21 cellular contexts compared by ENCODE assay signal in the genomic region with DNA sequence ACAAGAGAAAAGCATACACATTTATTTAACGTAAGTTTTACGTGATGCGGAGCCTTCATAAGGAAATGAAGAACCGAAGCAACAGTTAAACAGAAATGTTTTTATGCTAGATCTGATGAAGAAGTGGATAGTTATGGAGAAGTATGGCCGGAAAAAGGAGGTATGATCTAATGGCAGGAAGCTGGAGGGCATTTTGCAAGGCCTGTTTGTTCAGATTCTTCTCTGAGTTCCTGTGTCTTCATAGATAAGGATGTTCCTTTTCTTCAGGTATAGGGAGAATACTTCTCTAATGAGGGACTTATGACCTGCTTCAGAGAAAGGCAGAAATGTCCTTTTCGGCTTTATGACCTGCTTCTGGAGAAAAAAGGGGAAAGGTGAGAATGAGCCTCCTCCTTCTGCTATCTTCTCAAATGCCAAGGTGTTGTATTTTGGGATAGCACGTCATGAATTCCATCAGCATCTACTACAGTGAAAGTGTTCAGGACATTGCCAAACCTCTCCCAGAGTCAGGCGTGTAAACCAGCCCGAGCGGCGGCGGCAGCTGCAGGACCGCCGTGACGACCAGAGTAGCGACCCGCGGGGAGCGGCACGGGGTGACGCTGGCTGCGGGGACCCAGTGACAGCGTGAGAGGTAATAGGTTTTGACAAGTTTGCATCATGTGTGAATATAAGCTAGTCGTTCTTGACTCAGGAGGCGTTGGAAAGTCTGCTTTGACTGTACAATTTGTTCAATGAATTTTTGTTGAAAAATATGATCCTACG. TPM values are rescaled to one million over a fixed set of nuclear protein-coding genes. Genes with fewer than 3 reads are reported as not detected.
A peak's percentile ranks its signal among the peaks of the same experiment; 100 is the strongest.
DNase-seq lines count a peak whose midpoint lies in the region; ATAC-seq and TF ChIP-seq lines count a peak whose summit lies in the region.
"Had no signal": no experiment of that assay in that cellular context is flagged by ENCODE, and none has a peak within 500 bp of the region (broad histone marks: within the 10 kb centered on the region; RNA-seq: fewer than 3 reads in every experiment).

No MANE protein-coding gene starts in this region.

- no peak for TF ChIP-seq EP300 in stomach (IDR thresholded peaks at IDR 0.05)

- no peak for TF ChIP-seq POLR2A in NB4 (IDR thresholded peaks at IDR 0.05; ENCODE audit: extremely low read depth, insufficient read length)
- TF ChIP-seq POLR2A in stomach (IDR thresholded peaks at IDR 0.05): no peak

- H3K9me3 Mint-ChIP-seq in activated naive CD4-positive, alpha-beta T cell treated with anti-CD3 and anti-CD28 coated beads, Interleukin-2, amount 10 ng/mL, durations not matched to agents 7 days and 5 days: no peaks in the 10 kb centered on the region
- no peaks in the 10 kb centered on the region for H3K9me3 Mint-ChIP-seq in endothelial cell (ENCODE audit: unreplicated experiment)
- H3K9me3 Mint-ChIP-seq in stimulated activated naive B cell treated with anti-CD40 and anti-IgM and Interleukin-4, amounts not matched to agents 10 μg/mL and 1 μg/mL and 100 μg/mL, for 72 hours: no peaks in the 10 kb centered on the region
- H3K9me3 Mint-ChIP-seq: stimulated activated memory B cell treated with anti-CD40 and anti-IgM and Interleukin-4, amounts not matched to agents 10 μg/mL and 1 μg/mL and 100 μg/mL, for 72 hours had no signal

- CTCF ChIA-PET in activated naive CD4-positive, alpha-beta T cell treated with anti-CD3 and anti-CD28 coated beads, Interleukin-2, amount 10 ng/mL, durations not matched to agents 7 days and 5 days (lab: Charles Lee): interaction anchor here (1.4 kb wide), 1 partner anchor 9 kb away, joined by 4 read pairs; no protein-coding TSS in a partner anchor

- peaks cover 0 to 14% (median 0%) of the 10 kb centered on the region in 4 donors for H3K4me1 ChIP-seq in stomach
- H3K4me1 ChIP-seq: tibial artery had no signal

- H3K36me3 Mint-ChIP-seq in activated naive CD4-positive, alpha-beta T cell treated with anti-CD3 and anti-CD28 coated beads, Interleukin-2, amount 10 ng/mL, durations not matched to agents 7 days and 5 days: no peaks in the 10 kb centered on the region
- no peaks in the 10 kb centered on the region for H3K36me3 Mint-ChIP-seq in endothelial cell (ENCODE audit: low read depth, unreplicated experiment)
- no peaks in the 10 kb centered on the region for H3K36me3 Mint-ChIP-seq in stimulated activated naive B cell treated with anti-CD40 and anti-IgM and Interleukin-4, amounts not matched to agents 10 μg/mL and 1 μg/mL and 100 μg/mL, for 72 hours
- H3K36me3 Mint-ChIP-seq: stimulated activated memory B cell treated with anti-CD40 and anti-IgM and Interleukin-4, amounts not matched to agents 10 μg/mL and 1 μg/mL and 100 μg/mL, for 72 hours had no signal

- WGBS in stomach, 5 donors: 82 to 90% (median 86%) methylated on average over 26 of the region's 26 CpGs

- H3K4me3 Mint-ChIP-seq in activated naive CD4-positive, alpha-beta T cell treated with anti-CD3 and anti-CD28 coated beads, Interleukin-2, amount 10 ng/mL, durations not matched to agents 7 days and 5 days: no peak overlapping the region
- H3K4me3 Mint-ChIP-seq in endothelial cell (ENCODE audit: unreplicated experiment): no peak overlapping the region
- no peak overlapping the region for H3K4me3 Mint-ChIP-seq in stimulated activated naive B cell treated with anti-CD40 and anti-IgM and Interleukin-4, amounts not matched to agents 10 μg/mL and 1 μg/mL and 100 μg/mL, for 72 hours
- H3K4me3 Mint-ChIP-seq: activated CD4-positive, alpha-beta T cell treated with anti-CD3 and anti-CD28 coated beads for 36 hours; stimulated activated memory B cell treated with anti-CD40 and anti-IgM and Interleukin-4, amounts not matched to agents 10 μg/mL and 1 μg/mL and 100 μg/mL, for 72 hours had no signal

- no peaks in the 10 kb centered on the region for H3K9me3 ChIP-seq in stomach
- H3K9me3 ChIP-seq: tibial artery had no signal

- ATAC-seq in stimulated activated naive B cell treated with anti-CD40 and anti-IgM and Interleukin-4, amounts not matched to agents 10 μg/mL and 1 μg/mL and 100 μg/mL, for 72 hours (replicated peaks): no peak
- ATAC-seq in HG03520 (IDR thresholded peaks at IDR 0.05; ENCODE audit: unreplicated experiment): no peak
- ATAC-seq: activated CD4-positive, alpha-beta T cell treated with anti-CD3 and anti-CD28 coated beads for 36 hours; Right ventricle myocardium inferior; stimulated activated memory B cell treated with anti-CD40 and anti-IgM and Interleukin-4, amounts not matched to agents 10 μg/mL and 1 μg/mL and 100 μg/mL, for 72 hours had no signal

- no peaks in the 10 kb centered on the region for H3K27me3 Mint-ChIP-seq in activated naive CD4-positive, alpha-beta T cell treated with anti-CD3 and anti-CD28 coated beads, Interleukin-2, amount 10 ng/mL, durations not matched to agents 7 days and 5 days
- no peaks in the 10 kb centered on the region for H3K27me3 Mint-ChIP-seq in endothelial cell (ENCODE audit: unreplicated experiment)
- H3K27me3 Mint-ChIP-seq in stimulated activated naive B cell treated with anti-CD40 and anti-IgM and Interleukin-4, amounts not matched to agents 10 μg/mL and 1 μg/mL and 100 μg/mL, for 72 hours: no peaks in the 10 kb centered on the region
- H3K27me3 Mint-ChIP-seq: activated CD4-positive, alpha-beta T cell treated with anti-CD3 and anti-CD28 coated beads for 36 hours; stimulated activated memory B cell treated with anti-CD40 and anti-IgM and Interleukin-4, amounts not matched to agents 10 μg/mL and 1 μg/mL and 100 μg/mL, for 72 hours had no signal

- intact Hi-C loops in stomach (cut with DNase I; ENCODE audit: low total_unique reads): no loop called here

- no peak for DNase-seq in activated naive CD4-positive, alpha-beta T cell treated with anti-CD3 and anti-CD28 coated beads, Interleukin-2, amount 10 ng/mL, durations not matched to agents 7 days and 5 days
- DNase-seq in activated naive CD4-positive, alpha-beta T cell (lab: John Stamatoyannopoulos, UW): no peak
- DNase-seq in NB4 (ENCODE audit: low read depth) (peak; percentile 1), endothelial cell (ENCODE audit: low spot score) (no peak), stomach (no peak), HCEC 1CT (no peak)
- no peak for DNase-seq in stimulated activated naive B cell treated with anti-CD40 and anti-IgM and Interleukin-4, amounts not matched to agents 10 μg/mL and 1 μg/mL and 100 μg/mL, for 72 hours
- DNase-seq: activated CD4-positive, alpha-beta T cell treated with anti-CD3 and anti-CD28 coated beads for 36 hours; activated naive CD4-positive, alpha-beta T cell treated with Interleukin-2 at 50 U/mL for 16 hours; foreskin fibroblast; GM23248; hippocampal formation; kidney glomerular epithelial cell; NCI-H1092; NCI-H510A treated with DMSO at 0.1 percent for 48 hours; T1000; tibial artery had no signal

- H3K4me1 Mint-ChIP-seq in activated naive CD4-positive, alpha-beta T cell treated with anti-CD3 and anti-CD28 coated beads, Interleukin-2, amount 10 ng/mL, durations not matched to agents 7 days and 5 days: peaks cover 20% of the 10 kb centered on the region
- peaks cover 10% of the 10 kb centered on the region for H3K4me1 Mint-ChIP-seq in endothelial cell (ENCODE audit: unreplicated experiment)
- H3K4me1 Mint-ChIP-seq in stimulated activated naive B cell treated with anti-CD40 and anti-IgM and Interleukin-4, amounts not matched to agents 10 μg/mL and 1 μg/mL and 100 μg/mL, for 72 hours: peaks cover 6 to 13% of the 10 kb centered on the region in 2 donors

- H3K4me3 ChIP-seq in NB4 (ENCODE audit: low read depth, low read length): no peak overlapping the region
- H3K4me3 ChIP-seq in stomach: peak overlapping the region in 1 of 4 donors; percentile 19
- H3K4me3 ChIP-seq: GM23248, tibial artery had no signal

- H3K27me3 ChIP-seq in stomach: no peaks in the 10 kb centered on the region

- no peaks in the 10 kb centered on the region for H3K36me3 ChIP-seq in stomach
- H3K36me3 ChIP-seq: tibial artery had no signal

- H3K27ac Mint-ChIP-seq in activated naive CD4-positive, alpha-beta T cell treated with anti-CD3 and anti-CD28 coated beads, Interleukin-2, amount 10 ng/mL, durations not matched to agents 7 days and 5 days: peak overlapping the region; percentile 44
- peak overlapping the region; percentile 62 for H3K27ac Mint-ChIP-seq in endothelial cell (ENCODE audit: unreplicated experiment)
- peak overlapping the region; percentile 25 for H3K27ac Mint-ChIP-seq in stimulated activated naive B cell treated with anti-CD40 and anti-IgM and Interleukin-4, amounts not matched to agents 10 μg/mL and 1 μg/mL and 100 μg/mL, for 72 hours
- H3K27ac Mint-ChIP-seq: activated CD4-positive, alpha-beta T cell treated with anti-CD3 and anti-CD28 coated beads for 36 hours; stimulated activated memory B cell treated with anti-CD40 and anti-IgM and Interleukin-4, amounts not matched to agents 10 μg/mL and 1 μg/mL and 100 μg/mL, for 72 hours had no signal

- no peak for TF ChIP-seq CTCF in NB4 (IDR thresholded peaks at IDR 0.05; ENCODE audit: low read depth, low read length)
- TF ChIP-seq CTCF in endothelial cell (IDR thresholded peaks at IDR 0.05; ENCODE audit: unreplicated experiment): no peak
- no peak for TF ChIP-seq CTCF in stomach (IDR thresholded peaks at IDR 0.05)

- H3K27ac ChIP-seq in stomach: no peak overlapping the region
- H3K27ac ChIP-seq: GM23248, KMS-11, tibial artery had no signal

RNA-seq across cellular contexts. Expression of gene SGPP1, which starts 33.7 kb away (rescaled TPM):
- 7.9 TPM for total RNA-seq in endothelial cell (ENCODE audit: unreplicated experiment)
- 10 to 100 TPM; 13.2 to 37.7 (median 23.5) TPM for total RNA-seq in stomach
- polyA plus RNA-seq in stomach: 1 to 10 TPM; 2.7 to 5.6 (median 3.2) TPM
